16 cellular contexts compared by ENCODE assay signal in genomic region chr6:127023001-127023778, GRCh38.
"Had no signal": no experiment of that assay in that cellular context is flagged by ENCODE, and none has a peak within 500 bp of the region (broad histone marks: within the 10 kb centered on the region; RNA-seq: fewer than 3 reads in every experiment).

No MANE protein-coding gene starts in this region.

- ATAC-seq: activated naive CD8-positive, alpha-beta T cell treated with anti-CD3 and anti-CD28 coated beads, Interleukin-2, amount 50 U/mL, for 24 hours; activated T-helper 17 cell treated with anti-CD3 and anti-CD28 coated beads, Interleukin-2, amount 50 U/mL, for 72 hours; gastroesophageal sphincter; left ventricle myocardium superior; right cardiac atrium had no signal

- H3K27ac ChIP-seq: ascending aorta, gastroesophageal sphincter, hepatocyte, prostate gland, upper lobe of left lung had no signal

- H3K9me3 ChIP-seq: ascending aorta, gastroesophageal sphincter, prostate gland, upper lobe of left lung had no signal

- DNase-seq: activated CD4-positive, alpha-beta T cell treated with anti-CD3 and anti-CD28 coated beads, Interleukin-2, amount 50 U/mL, for 48 hours; activated naive CD4-positive, alpha-beta T cell treated with anti-CD3 and anti-CD28 coated beads for 36 hours; activated naive CD8-positive, alpha-beta T cell treated with anti-CD3 and anti-CD28 coated beads, Interleukin-2, amount 50 U/mL, for 24 hours; effector memory CD4-positive, alpha-beta T cell; nephron progenitor cell had no signal

- H3K4me3 ChIP-seq: ascending aorta, gastroesophageal sphincter, hepatocyte, prostate gland, upper lobe of left lung had no signal

- H3K4me1 ChIP-seq: ascending aorta, prostate gland had no signal

- FAIRE-seq: bronchial epithelial cell, keratinocyte, small intestine had no signal

- H3K27me3 ChIP-seq: ascending aorta, gastroesophageal sphincter, hepatocyte, upper lobe of left lung had no signal

- H3K36me3 ChIP-seq: ascending aorta, gastroesophageal sphincter, prostate gland, upper lobe of left lung had no signal
